ENCODE assay signal across 8 cellular contexts in the genomic region with DNA sequence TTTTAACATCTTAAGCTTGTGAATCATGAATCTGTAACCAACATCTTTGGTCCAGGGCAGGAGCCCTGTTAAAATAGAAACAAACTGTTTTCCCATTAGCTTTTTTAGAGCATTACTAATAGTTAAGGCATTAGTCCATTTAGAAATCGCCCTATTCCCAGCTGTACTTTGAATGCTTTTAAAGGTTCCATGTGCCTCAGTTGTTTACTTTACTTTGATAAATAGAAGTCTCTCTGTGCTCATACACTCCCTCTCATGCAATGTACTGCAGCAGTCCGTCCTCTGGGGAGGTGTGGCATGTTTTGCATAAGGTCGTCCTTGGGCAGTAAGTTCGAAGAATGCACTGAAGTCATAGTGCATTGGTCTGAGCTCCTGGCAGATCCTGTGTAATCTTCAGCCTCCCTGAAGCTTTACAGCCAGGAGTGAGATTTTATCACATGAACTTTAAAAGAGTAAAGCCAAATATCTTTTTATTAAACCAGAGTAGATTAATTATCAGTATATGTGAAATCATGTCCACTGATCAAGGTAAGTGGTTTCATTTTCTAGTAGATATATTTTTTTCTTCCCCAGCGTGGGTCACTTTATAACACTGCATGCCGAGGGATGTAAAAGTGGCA.
DNase-seq lines count a peak whose midpoint lies in the region; ATAC-seq, FAIRE-seq and TF ChIP-seq lines count a peak whose summit lies in the region.

No MANE protein-coding gene starts in this region.

- H3K4me1 ChIP-seq in BLaER1 (peaks cover 40% of the 10 kb centered on the region), KMS-11 (ENCODE audit: low read depth, poor library complexity, severe bottlenecking) (peaks cover 57% of the 10 kb centered on the region), keratinocyte (ENCODE audit: control insufficient read depth, extremely low read depth, insufficient read depth, low read length) (peaks cover 32% of the 10 kb centered on the region)

- no peaks in the 10 kb centered on the region for H3K9me1 ChIP-seq in keratinocyte (ENCODE audit: control insufficient read depth, extremely low read depth, insufficient read depth, low read length)

- peak overlapping the region; percentile 62 for H3K4me2 ChIP-seq in BLaER1
- peak overlapping the region; percentile 99 for H3K4me2 ChIP-seq in KMS-11
- H3K4me2 ChIP-seq in keratinocyte (ENCODE audit: control insufficient read depth, extremely low read depth, insufficient read depth, low read depth, low read length) = peak overlapping the region; percentile 77

- H3K27me3 Mint-ChIP-seq in stimulated activated naive B cell treated with anti-CD40 and anti-IgM and Interleukin-4, amounts not matched to agents 10 μg/mL and 1 μg/mL and 100 μg/mL, for 72 hours = no peaks in the 10 kb centered on the region

- H3K9ac ChIP-seq in BLaER1 (no peak overlapping the region), KMS-11 (peak overlapping the region; percentile 53), keratinocyte (ENCODE audit: control insufficient read depth, extremely low read depth, insufficient read depth, low read length) (no peak overlapping the region)

- H3K4me1 Mint-ChIP-seq in stimulated activated naive B cell treated with anti-CD40 and anti-IgM and Interleukin-4, amounts not matched to agents 10 μg/mL and 1 μg/mL and 100 μg/mL, for 72 hours = peaks cover 14 to 46% of the 10 kb centered on the region in 2 donors

- ATAC-seq in GM19452 (IDR thresholded peaks at IDR 0.05; ENCODE audit: unreplicated experiment) (peak; percentile 73), HG02840 (IDR thresholded peaks at IDR 0.05; ENCODE audit: low FRiP score, unreplicated experiment) (no peak)
- ATAC-seq in stimulated activated naive B cell treated with anti-CD40 and anti-IgM and Interleukin-4, amounts not matched to agents 10 μg/mL and 1 μg/mL and 100 μg/mL, for 72 hours (replicated peaks) = peak; percentile 87 to 90

- H3K4me3 ChIP-seq in BLaER1 (peak overlapping the region; percentile 46), KMS-11 (IDR thresholded peaks at IDR 0.05; ENCODE audit: insufficient read depth, low read depth, low read length) (no peak overlapping the region), keratinocyte (ENCODE audit: control insufficient read depth in 2 of 3, extremely low read depth in 1 of 3, insufficient read depth in 2 of 3, low read depth in 1 of 3, low read length in 3 of 3) (peak overlapping the region in 2 of 3 experiments; percentile 29 to 64)

- H3K27me3 ChIP-seq in BLaER1 (no peaks in the 10 kb centered on the region), KMS-11 (ENCODE audit: insufficient read depth, low read depth) (no peaks in the 10 kb centered on the region), keratinocyte (ENCODE audit: control insufficient read depth, extremely low read depth, insufficient read depth, low read length) (no peaks in the 10 kb centered on the region)

- H3K36me3 Mint-ChIP-seq in stimulated activated naive B cell treated with anti-CD40 and anti-IgM and Interleukin-4, amounts not matched to agents 10 μg/mL and 1 μg/mL and 100 μg/mL, for 72 hours = no peaks in the 10 kb centered on the region

- H3K9me3 ChIP-seq in BLaER1 = no peaks in the 10 kb centered on the region
- H3K9me3 ChIP-seq in keratinocyte (ENCODE audit: control insufficient read depth, low read depth, low read length) = no peaks in the 10 kb centered on the region

- H4K20me1 ChIP-seq in BLaER1 = no peaks in the 10 kb centered on the region
- no peaks in the 10 kb centered on the region for H4K20me1 ChIP-seq in KMS-11 (ENCODE audit: insufficient read depth)
- peaks cover 4% of the 10 kb centered on the region for H4K20me1 ChIP-seq in keratinocyte (ENCODE audit: control insufficient read depth, extremely low read depth, insufficient read depth, low read length)

- peak overlapping the region; percentile 40; the same call in 1 of the 2 replicates for H3K27ac ChIP-seq in BLaER1
- peak overlapping the region; percentile 66 for H3K27ac ChIP-seq in KMS-11
- H3K27ac ChIP-seq in keratinocyte (ENCODE audit: control insufficient read depth, insufficient read depth, low read length) = peak overlapping the region; percentile 24

- H3K79me2 ChIP-seq in KMS-11 (ENCODE audit: insufficient read depth, low read depth) = peaks cover 47% of the 10 kb centered on the region
- peaks cover 19% of the 10 kb centered on the region for H3K79me2 ChIP-seq in keratinocyte (ENCODE audit: control insufficient read depth, insufficient read depth, low read length)

- peak overlapping the region; percentile 78 to 81 for H3K4me3 Mint-ChIP-seq in stimulated activated naive B cell treated with anti-CD40 and anti-IgM and Interleukin-4, amounts not matched to agents 10 μg/mL and 1 μg/mL and 100 μg/mL, for 72 hours

- TF ChIP-seq CTCF in KMS-11 (conservative IDR thresholded peaks at IDR 0.05; ENCODE audit: low read depth, low read length) = no peak
- no peak for TF ChIP-seq CTCF in keratinocyte (optimal IDR thresholded peaks at IDR 0.05 in 1 of 3, IDR thresholded peaks at IDR 0.05 in 1 of 3, conservative IDR thresholded peaks at IDR 0.05 in 1 of 3; ENCODE audit: extremely low read depth in 1 of 3, insufficient read depth in 2 of 3, low read length in 3 of 3)

- dilution Hi-C loops in keratinocyte (cut with MboI; ENCODE audit: extremely low pct_ligation_motif_present, low sequenced_read_pairs) = no loop called here

- peak; percentile 67 for FAIRE-seq in keratinocyte (lab: Jason Lieb, UNC)

- H3K27ac Mint-ChIP-seq in stimulated activated naive B cell treated with anti-CD40 and anti-IgM and Interleukin-4, amounts not matched to agents 10 μg/mL and 1 μg/mL and 100 μg/mL, for 72 hours = no peak overlapping the region

- H3K36me3 ChIP-seq in BLaER1 (no peaks in the 10 kb centered on the region), KMS-11 (ENCODE audit: insufficient read depth) (no peaks in the 10 kb centered on the region), keratinocyte (ENCODE audit: control insufficient read depth in 2 of 2, extremely low read depth in 1 of 2, insufficient read depth in 2 of 2, low read length in 2 of 2) (no peaks in the 10 kb centered on the region)

- no peaks in the 10 kb centered on the region for H3K9me3 Mint-ChIP-seq in stimulated activated naive B cell treated with anti-CD40 and anti-IgM and Interleukin-4, amounts not matched to agents 10 μg/mL and 1 μg/mL and 100 μg/mL, for 72 hours

- DNase-seq in astrocyte of the hippocampus (ENCODE audit: low read depth, low spot score) (peak; percentile 90), keratinocyte (ENCODE audit: low read depth, low spot score) (no peak), OCI-M2 (lab: John Stamatoyannopoulos, UW; ENCODE audit: unreplicated experiment) (no peak)
- no peak for DNase-seq in stimulated activated naive B cell treated with anti-CD40 and anti-IgM and Interleukin-4, amounts not matched to agents 10 μg/mL and 1 μg/mL and 100 μg/mL, for 72 hours

- H2AFZ ChIP-seq in KMS-11 (ENCODE audit: low read depth) = peak overlapping the region; percentile 36; the same call in 1 of the 2 replicates
- no peak overlapping the region for H2AFZ ChIP-seq in keratinocyte (ENCODE audit: control insufficient read depth, low read length)
